ENCODE assay signal across 8 cellular contexts in the genomic region with DNA sequence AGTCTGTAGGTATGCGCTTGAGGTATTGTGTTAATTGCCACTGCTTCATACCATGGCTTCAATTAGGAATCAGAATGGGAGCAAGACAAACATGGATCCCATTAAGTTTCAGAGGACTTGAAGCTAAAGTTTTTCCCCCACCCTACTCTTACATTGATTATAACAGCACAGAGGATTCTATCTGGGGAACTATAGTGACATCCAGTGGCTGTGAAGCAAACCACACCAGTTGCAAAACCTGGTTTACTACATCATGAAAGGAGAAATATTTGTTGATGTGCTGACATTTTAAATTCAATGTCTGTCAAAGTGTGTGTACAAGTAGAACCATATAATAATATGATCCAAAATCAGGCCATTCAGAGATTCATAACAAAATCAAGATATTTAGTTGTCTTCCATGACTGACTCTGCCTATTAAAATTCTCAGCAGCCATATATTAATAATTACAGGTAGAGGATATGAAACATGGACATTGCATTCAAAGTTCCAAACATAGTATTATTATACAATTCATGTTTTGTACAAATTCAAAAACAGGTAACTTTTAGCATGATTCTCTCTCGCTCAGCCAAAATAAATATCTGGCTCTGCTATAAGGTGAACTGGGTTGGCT.
DNase-seq lines count a peak whose midpoint lies in the region; ATAC-seq and TF ChIP-seq lines count a peak whose summit lies in the region.

No MANE protein-coding gene starts in this region.

- no peaks in the 10 kb centered on the region for H3K27me3 ChIP-seq in right atrium auricular region

- peak overlapping the region; percentile 27; the same call in 1 of the 2 replicates for H3K4me3 Mint-ChIP-seq in HFFc6
- H3K4me3 Mint-ChIP-seq in WTC11: no peak overlapping the region
- no peak overlapping the region for H3K4me3 Mint-ChIP-seq in type B pancreatic cell

- no peak overlapping the region for H3K27ac Mint-ChIP-seq in HFFc6
- H3K27ac Mint-ChIP-seq in WTC11: no peak overlapping the region; the same call in 1 of the 2 replicates
- H3K27ac Mint-ChIP-seq in type B pancreatic cell: peak overlapping the region; percentile 27

- H3K9me3 Mint-ChIP-seq in HFFc6 (no peaks in the 10 kb centered on the region), WTC11 (no peaks in the 10 kb centered on the region), type B pancreatic cell (no peaks in the 10 kb centered on the region)

- H3K4me1 Mint-ChIP-seq in HFFc6 (ENCODE audit: low read depth) (peaks cover 13% of the 10 kb centered on the region), WTC11 (peaks cover 27% of the 10 kb centered on the region), type B pancreatic cell (ENCODE audit: unreplicated experiment) (peaks cover 24% of the 10 kb centered on the region)

- no peaks in the 10 kb centered on the region for H3K36me3 ChIP-seq in right atrium auricular region

- no peaks in the 10 kb centered on the region for H3K36me3 Mint-ChIP-seq in HFFc6 (ENCODE audit: low read depth)
- H3K36me3 Mint-ChIP-seq in WTC11: no peaks in the 10 kb centered on the region; the same call in 1 of the 2 replicates
- H3K36me3 Mint-ChIP-seq in type B pancreatic cell: no peaks in the 10 kb centered on the region

- POLR2A ChIA-PET in WTC11 (lab: Charles Lee): no interaction called here

- no peak overlapping the region for H3K27ac ChIP-seq in right atrium auricular region

- CTCF ChIA-PET in WTC11 (lab: Charles Lee): interaction anchor here (0.5 to 1.4 kb wide), 12 partner anchors 14 to 1349 kb away, joined by 3 to 9 read pairs (median 4); no protein-coding TSS in a partner anchor

- H3K9me3 ChIP-seq in right atrium auricular region: no peaks in the 10 kb centered on the region

- ATAC-seq in WTC11: peak; percentile 91

- DNase-seq in GM10266 (ENCODE audit: extremely low spot score): peak; percentile 20
- peak; percentile 35 for DNase-seq in HFFc6
- DNase-seq in NCI-H1436 treated with DMSO at 0.1 percent for 48 hours (lab: John Stamatoyannopoulos, UW): peak; percentile 8
- no peak for DNase-seq in WTC11 (ENCODE audit: low spot score)
- no peak for DNase-seq in right atrium auricular region (ENCODE audit: low spot score)
- DNase-seq in type B pancreatic cell (ENCODE audit: extremely low spot score, unreplicated experiment): no peak
- DNase-seq in NCI-H128 (lab: John Stamatoyannopoulos, UW; ENCODE audit: unreplicated experiment): no peak
- no peak for DNase-seq in ureter (ENCODE audit: low spot score)

- H3K4me1 ChIP-seq in right atrium auricular region: peaks cover 0 to 5% of the 10 kb centered on the region in 2 donors

- TF ChIP-seq CTCF in GM10266 (IDR thresholded peaks at IDR 0.05; ENCODE audit: control insufficient read depth, insufficient read depth, low read depth, missing control alignments) (peak; percentile 39), HFFc6 (IDR thresholded peaks at IDR 0.05) (peak; percentile 77), WTC11 (IDR thresholded peaks at IDR 0.05) (no peak), right atrium auricular region (IDR thresholded peaks at IDR 0.05) (peak; percentile 27 to 70), type B pancreatic cell (conservative IDR thresholded peaks at IDR 0.05) (peak; percentile 81)

- no peak overlapping the region for H3K4me3 ChIP-seq in right atrium auricular region

- H3K27me3 Mint-ChIP-seq in HFFc6 (ENCODE audit: insufficient read depth) (peaks cover 11% of the 10 kb centered on the region), WTC11 (ENCODE audit: low read depth) (no peaks in the 10 kb centered on the region), type B pancreatic cell (no peaks in the 10 kb centered on the region)

TF ChIP-seq in WTC11, 78 proteins besides CTCF, POLR2A, EP300 and RAD21 (continues in another document):
- TF ChIP-seq ELF4 (CRISPR knock-in tag; IDR thresholded peaks at IDR 0.05; ENCODE audit: low read depth) (no peak), MXD4 (CRISPR knock-in tag; IDR thresholded peaks at IDR 0.05; ENCODE audit: borderline replicate concordance) (no peak), ZNF219 (CRISPR knock-in tag; IDR thresholded peaks at IDR 0.05; ENCODE audit: borderline replicate concordance) (no peak), JAZF1 (CRISPR knock-in tag; IDR thresholded peaks at IDR 0.05) (no peak), CREM (CRISPR knock-in tag; IDR thresholded peaks at IDR 0.05) (no peak), SMAD3 (CRISPR knock-in tag; IDR thresholded peaks at IDR 0.05; ENCODE audit: borderline replicate concordance) (no peak)
- TF ChIP-seq, protein P1, sequence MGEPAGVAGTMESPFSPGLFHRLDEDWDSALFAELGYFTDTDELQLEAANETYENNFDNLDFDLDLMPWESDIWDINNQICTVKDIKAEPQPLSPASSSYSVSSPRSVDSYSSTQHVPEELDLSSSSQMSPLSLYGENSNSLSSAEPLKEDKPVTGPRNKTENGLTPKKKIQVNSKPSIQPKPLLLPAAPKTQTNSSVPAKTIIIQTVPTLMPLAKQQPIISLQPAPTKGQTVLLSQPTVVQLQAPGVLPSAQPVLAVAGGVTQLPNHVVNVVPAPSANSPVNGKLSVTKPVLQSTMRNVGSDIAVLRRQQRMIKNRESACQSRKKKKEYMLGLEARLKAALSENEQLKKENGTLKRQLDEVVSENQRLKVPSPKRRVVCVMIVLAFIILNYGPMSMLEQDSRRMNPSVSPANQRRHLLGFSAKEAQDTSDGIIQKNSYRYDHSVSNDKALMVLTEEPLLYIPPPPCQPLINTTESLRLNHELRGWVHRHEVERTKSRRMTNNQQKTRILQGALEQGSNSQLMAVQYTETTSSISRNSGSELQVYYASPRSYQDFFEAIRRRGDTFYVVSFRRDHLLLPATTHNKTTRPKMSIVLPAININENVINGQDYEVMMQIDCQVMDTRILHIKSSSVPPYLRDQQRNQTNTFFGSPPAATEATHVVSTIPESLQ (CRISPR knock-in tag; IDR thresholded peaks at IDR 0.05): no peak
- TF ChIP-seq, protein P2, sequence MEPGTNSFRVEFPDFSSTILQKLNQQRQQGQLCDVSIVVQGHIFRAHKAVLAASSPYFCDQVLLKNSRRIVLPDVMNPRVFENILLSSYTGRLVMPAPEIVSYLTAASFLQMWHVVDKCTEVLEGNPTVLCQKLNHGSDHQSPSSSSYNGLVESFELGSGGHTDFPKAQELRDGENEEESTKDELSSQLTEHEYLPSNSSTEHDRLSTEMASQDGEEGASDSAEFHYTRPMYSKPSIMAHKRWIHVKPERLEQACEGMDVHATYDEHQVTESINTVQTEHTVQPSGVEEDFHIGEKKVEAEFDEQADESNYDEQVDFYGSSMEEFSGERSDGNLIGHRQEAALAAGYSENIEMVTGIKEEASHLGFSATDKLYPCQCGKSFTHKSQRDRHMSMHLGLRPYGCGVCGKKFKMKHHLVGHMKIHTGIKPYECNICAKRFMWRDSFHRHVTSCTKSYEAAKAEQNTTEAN (CRISPR knock-in tag; IDR thresholded peaks at IDR 0.05): no peak
- TF ChIP-seq, protein P3, sequence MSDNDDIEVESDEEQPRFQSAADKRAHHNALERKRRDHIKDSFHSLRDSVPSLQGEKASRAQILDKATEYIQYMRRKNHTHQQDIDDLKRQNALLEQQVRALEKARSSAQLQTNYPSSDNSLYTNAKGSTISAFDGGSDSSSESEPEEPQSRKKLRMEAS (CRISPR knock-in tag; IDR thresholded peaks at IDR 0.05): no peak
- TF ChIP-seq, protein P4, sequence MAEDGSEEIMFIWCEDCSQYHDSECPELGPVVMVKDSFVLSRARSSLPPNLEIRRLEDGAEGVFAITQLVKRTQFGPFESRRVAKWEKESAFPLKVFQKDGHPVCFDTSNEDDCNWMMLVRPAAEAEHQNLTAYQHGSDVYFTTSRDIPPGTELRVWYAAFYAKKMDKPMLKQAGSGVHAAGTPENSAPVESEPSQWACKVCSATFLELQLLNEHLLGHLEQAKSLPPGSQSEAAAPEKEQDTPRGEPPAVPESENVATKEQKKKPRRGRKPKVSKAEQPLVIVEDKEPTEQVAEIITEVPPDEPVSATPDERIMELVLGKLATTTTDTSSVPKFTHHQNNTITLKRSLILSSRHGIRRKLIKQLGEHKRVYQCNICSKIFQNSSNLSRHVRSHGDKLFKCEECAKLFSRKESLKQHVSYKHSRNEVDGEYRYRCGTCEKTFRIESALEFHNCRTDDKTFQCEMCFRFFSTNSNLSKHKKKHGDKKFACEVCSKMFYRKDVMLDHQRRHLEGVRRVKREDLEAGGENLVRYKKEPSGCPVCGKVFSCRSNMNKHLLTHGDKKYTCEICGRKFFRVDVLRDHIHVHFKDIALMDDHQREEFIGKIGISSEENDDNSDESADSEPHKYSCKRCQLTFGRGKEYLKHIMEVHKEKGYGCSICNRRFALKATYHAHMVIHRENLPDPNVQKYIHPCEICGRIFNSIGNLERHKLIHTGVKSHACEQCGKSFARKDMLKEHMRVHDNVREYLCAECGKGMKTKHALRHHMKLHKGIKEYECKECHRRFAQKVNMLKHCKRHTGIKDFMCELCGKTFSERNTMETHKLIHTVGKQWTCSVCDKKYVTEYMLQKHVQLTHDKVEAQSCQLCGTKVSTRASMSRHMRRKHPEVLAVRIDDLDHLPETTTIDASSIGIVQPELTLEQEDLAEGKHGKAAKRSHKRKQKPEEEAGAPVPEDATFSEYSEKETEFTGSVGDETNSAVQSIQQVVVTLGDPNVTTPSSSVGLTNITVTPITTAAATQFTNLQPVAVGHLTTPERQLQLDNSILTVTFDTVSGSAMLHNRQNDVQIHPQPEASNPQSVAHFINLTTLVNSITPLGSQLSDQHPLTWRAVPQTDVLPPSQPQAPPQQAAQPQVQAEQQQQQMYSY (CRISPR knock-in tag; IDR thresholded peaks at IDR 0.05): no peak
- TF ChIP-seq, protein P5, sequence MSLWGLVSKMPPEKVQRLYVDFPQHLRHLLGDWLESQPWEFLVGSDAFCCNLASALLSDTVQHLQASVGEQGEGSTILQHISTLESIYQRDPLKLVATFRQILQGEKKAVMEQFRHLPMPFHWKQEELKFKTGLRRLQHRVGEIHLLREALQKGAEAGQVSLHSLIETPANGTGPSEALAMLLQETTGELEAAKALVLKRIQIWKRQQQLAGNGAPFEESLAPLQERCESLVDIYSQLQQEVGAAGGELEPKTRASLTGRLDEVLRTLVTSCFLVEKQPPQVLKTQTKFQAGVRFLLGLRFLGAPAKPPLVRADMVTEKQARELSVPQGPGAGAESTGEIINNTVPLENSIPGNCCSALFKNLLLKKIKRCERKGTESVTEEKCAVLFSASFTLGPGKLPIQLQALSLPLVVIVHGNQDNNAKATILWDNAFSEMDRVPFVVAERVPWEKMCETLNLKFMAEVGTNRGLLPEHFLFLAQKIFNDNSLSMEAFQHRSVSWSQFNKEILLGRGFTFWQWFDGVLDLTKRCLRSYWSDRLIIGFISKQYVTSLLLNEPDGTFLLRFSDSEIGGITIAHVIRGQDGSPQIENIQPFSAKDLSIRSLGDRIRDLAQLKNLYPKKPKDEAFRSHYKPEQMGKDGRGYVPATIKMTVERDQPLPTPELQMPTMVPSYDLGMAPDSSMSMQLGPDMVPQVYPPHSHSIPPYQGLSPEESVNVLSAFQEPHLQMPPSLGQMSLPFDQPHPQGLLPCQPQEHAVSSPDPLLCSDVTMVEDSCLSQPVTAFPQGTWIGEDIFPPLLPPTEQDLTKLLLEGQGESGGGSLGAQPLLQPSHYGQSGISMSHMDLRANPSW (CRISPR knock-in tag; conservative IDR thresholded peaks at IDR 0.05; ENCODE audit: low read depth): no peak

Comparison
In these comparisons a context has a peak if more than half of its experiments do, and no peak if none do; other contexts are left out.
1. DNase-seq: peak in GM10266 (single experiment), HFFc6 (single experiment) and NCI-H1436 treated with DMSO at 0.1 percent for 48 hours (single experiment); none in WTC11 (single experiment), right atrium auricular region (single experiment), type B pancreatic cell (single experiment), NCI-H128 (single experiment) and ureter (single experiment).